In the genomic region with DNA sequence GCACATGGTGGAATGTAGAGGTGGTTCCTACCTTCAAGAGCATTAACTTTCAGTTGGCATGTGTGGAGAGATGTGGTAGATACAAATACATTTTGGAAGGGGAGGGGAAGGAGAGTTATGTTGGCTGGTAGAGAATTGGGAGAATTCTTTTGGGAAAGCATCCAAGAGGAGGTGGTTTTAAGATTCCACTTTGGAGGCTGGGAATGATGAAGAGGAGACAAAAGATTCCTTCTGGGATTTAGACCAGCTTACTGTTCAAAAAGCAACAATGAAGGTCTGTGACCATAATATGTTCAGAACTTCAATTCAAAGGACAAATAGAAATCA, we compare ENCODE assay signal across 18 cellular contexts.
DNase-seq lines count a peak whose midpoint lies in the region; ATAC-seq, FAIRE-seq and TF ChIP-seq lines count a peak whose summit lies in the region.
"Had no signal": no experiment of that assay in that cellular context is flagged by ENCODE, and none has a peak within 500 bp of the region (broad histone marks: within the 10 kb centered on the region; RNA-seq: fewer than 3 reads in every experiment).

No MANE protein-coding gene starts in this region.

- H3K9ac ChIP-seq in MM.1S (ENCODE audit: low read length) (no peak overlapping the region), astrocyte (ENCODE audit: low read length) (no peak overlapping the region)

- H2AFZ ChIP-seq in MM.1S (ENCODE audit: low read length) (no peak overlapping the region; the same call in 1 of the 2 replicates), astrocyte (ENCODE audit: low read depth, low read length) (no peak overlapping the region), PC-9 (no peak overlapping the region)

- H3K27ac Mint-ChIP-seq in activated CD8-positive, alpha-beta memory T cell treated with anti-CD3 and anti-CD28 coated beads, Interleukin-2, amount 10 ng/mL, durations not matched to agents 7 days and 5 days = peak overlapping the region; percentile 80
- H3K27ac Mint-ChIP-seq in astrocyte (ENCODE audit: unreplicated experiment) (peak overlapping the region; percentile 56), osteocyte (ENCODE audit: unreplicated experiment) (peak overlapping the region; percentile 45)
- H3K27ac Mint-ChIP-seq: activated CD4-positive, alpha-beta T cell treated with anti-CD3 and anti-CD28 coated beads for 36 hours; endodermal cell had no signal

- peaks cover 29% of the 10 kb centered on the region for H3K36me3 Mint-ChIP-seq in activated CD8-positive, alpha-beta memory T cell treated with anti-CD3 and anti-CD28 coated beads, Interleukin-2, amount 10 ng/mL, durations not matched to agents 7 days and 5 days
- H3K36me3 Mint-ChIP-seq in astrocyte (ENCODE audit: low read depth, unreplicated experiment) (no peaks in the 10 kb centered on the region), osteocyte (ENCODE audit: unreplicated experiment) (no peaks in the 10 kb centered on the region)

- TF ChIP-seq CTCF in MM.1S (IDR thresholded peaks at IDR 0.05; ENCODE audit: low read length) (no peak), astrocyte (IDR thresholded peaks at IDR 0.05; ENCODE audit: insufficient read depth, low read depth, low read length) (no peak), osteocyte (IDR thresholded peaks at IDR 0.05) (no peak), PC-9 (conservative IDR thresholded peaks at IDR 0.05) (no peak), sigmoid colon (IDR thresholded peaks at IDR 0.05) (no peak)

- CTCF ChIA-PET in activated CD8-positive, alpha-beta memory T cell treated with anti-CD3 and anti-CD28 coated beads, Interleukin-2, amount 10 ng/mL, durations not matched to agents 7 days and 5 days (lab: Charles Lee) = interaction anchor here (1.2 to 1.3 kb wide), 2 partner anchors 20 to 93 kb away, joined by 3 read pairs; no protein-coding TSS in a partner anchor
- CTCF ChIA-PET in PC-9 (lab: Charles Lee) = no interaction called here

- H3K4me2 ChIP-seq in MM.1S (ENCODE audit: low read depth, low read length) = peak overlapping the region; percentile 34
- peak overlapping the region; percentile 14 for H3K4me2 ChIP-seq in astrocyte (ENCODE audit: low read length)
- no peak overlapping the region for H3K4me2 ChIP-seq in PC-9

- no peak for DNase-seq in activated CD8-positive, alpha-beta memory T cell treated with anti-CD3 and anti-CD28 coated beads, Interleukin-2, amount 10 ng/mL, durations not matched to agents 7 days and 5 days
- no peak for DNase-seq in activated CD8-positive, alpha-beta memory T cell treated with anti-CD3 and anti-CD28 coated beads for 24 hours
- DNase-seq in MM.1S (no peak), astrocyte (ENCODE audit: low read depth) (peak; percentile 59), osteocyte (ENCODE audit: extremely low spot score, unreplicated experiment) (no peak), GDM1 (lab: John Stamatoyannopoulos, UW) (no peak), PC-9 (no peak), sigmoid colon (no peak)
- DNase-seq: activated CD4-positive, alpha-beta T cell treated with anti-CD3 and anti-CD28 coated beads for 36 hours; activated T-cell treated with anti-CD3 and anti-CD28 coated beads, Interleukin-2, amount 50 U/mL, for 48 hours; amniotic stem cell; CD8-positive, alpha-beta memory T cell; EL; endodermal cell; kidney glomerular epithelial cell; NCI-H345; Right ventricle myocardium superior had no signal

- peaks cover 14% of the 10 kb centered on the region for H3K4me1 ChIP-seq in MM.1S (ENCODE audit: low read length)
- peaks cover 46% of the 10 kb centered on the region for H3K4me1 ChIP-seq in astrocyte (ENCODE audit: insufficient read depth, low read length)
- H3K4me1 ChIP-seq in PC-9 (replicated peaks; ENCODE audit: insufficient read depth) = peaks cover 89% of the 10 kb centered on the region
- peaks cover 0 to 44% (median 39%) of the 10 kb centered on the region in 4 donors for H3K4me1 ChIP-seq in sigmoid colon

- no peaks in the 10 kb centered on the region for H3K36me3 ChIP-seq in MM.1S (replicated peaks; ENCODE audit: insufficient read depth, low read length)
- no peaks in the 10 kb centered on the region for H3K36me3 ChIP-seq in astrocyte (ENCODE audit: insufficient read depth, low read length)
- peaks cover 7% of the 10 kb centered on the region; the same call in 1 of the 2 replicates for H3K36me3 ChIP-seq in PC-9 (ENCODE audit: low read depth)
- no peaks in the 10 kb centered on the region for H3K36me3 ChIP-seq in sigmoid colon
- H3K36me3 ChIP-seq: neutrophil had no signal

- no peak for ATAC-seq in activated CD8-positive, alpha-beta memory T cell treated with anti-CD3 and anti-CD28 coated beads, Interleukin-2, amount 10 ng/mL, durations not matched to agents 7 days and 5 days

- no peak for TF ChIP-seq POLR2A in sigmoid colon (IDR thresholded peaks at IDR 0.05)

- FAIRE-seq in astrocyte (lab: Jason Lieb, UNC) = no peak

- H3K27me3 ChIP-seq in MM.1S (replicated peaks; ENCODE audit: insufficient read depth, low read length) (no peaks in the 10 kb centered on the region), astrocyte (ENCODE audit: insufficient read depth, low read length) (no peaks in the 10 kb centered on the region), PC-9 (ENCODE audit: insufficient read depth, low read depth) (no peaks in the 10 kb centered on the region), sigmoid colon (no peaks in the 10 kb centered on the region)
- H3K27me3 ChIP-seq: neutrophil had no signal

- H3K27ac ChIP-seq in MM.1S (ENCODE audit: low read length) (no peak overlapping the region), astrocyte (ENCODE audit: low read depth, low read length) (no peak overlapping the region), PC-9 (no peak overlapping the region), sigmoid colon (no peak overlapping the region)
- H3K27ac ChIP-seq: neutrophil had no signal

- no peaks in the 10 kb centered on the region for H4K20me1 ChIP-seq in MM.1S (ENCODE audit: insufficient read depth, low read length)
- H4K20me1 ChIP-seq in astrocyte (ENCODE audit: insufficient read depth, low read length) = no peaks in the 10 kb centered on the region
- no peaks in the 10 kb centered on the region for H4K20me1 ChIP-seq in PC-9 (ENCODE audit: insufficient read depth)

- POLR2A ChIA-PET in PC-9 (lab: Charles Lee; ENCODE audit: unreplicated experiment) = no interaction called here

- H3K4me3 ChIP-seq in MM.1S (ENCODE audit: low read length) = no peak overlapping the region
- H3K4me3 ChIP-seq in astrocyte (ENCODE audit: insufficient read depth, low read depth, low read length) = no peak overlapping the region
- no peak overlapping the region for H3K4me3 ChIP-seq in PC-9
- no peak overlapping the region for H3K4me3 ChIP-seq in sigmoid colon

- H3K79me2 ChIP-seq in MM.1S (ENCODE audit: low read length) (no peaks in the 10 kb centered on the region), astrocyte (ENCODE audit: insufficient read depth, low read length) (no peaks in the 10 kb centered on the region), PC-9 (ENCODE audit: low read depth) (no peaks in the 10 kb centered on the region)

- intact Hi-C loops in PC-9 (cut with micrococcal nuclease; ENCODE audit: unreplicated experiment) (loop anchor here (10.0 kb wide), 1 partner anchor 277 kb away; no protein-coding TSS in a partner anchor), sigmoid colon (cut with DNase I) (loop anchor here (5.0 kb wide), 1 partner anchor 515 kb away; no protein-coding TSS in a partner anchor)

- H3K4me1 Mint-ChIP-seq in activated CD8-positive, alpha-beta memory T cell treated with anti-CD3 and anti-CD28 coated beads, Interleukin-2, amount 10 ng/mL, durations not matched to agents 7 days and 5 days = peaks cover 80% of the 10 kb centered on the region
- H3K4me1 Mint-ChIP-seq in astrocyte (ENCODE audit: low read depth, unreplicated experiment) (peaks cover 68% of the 10 kb centered on the region), osteocyte (ENCODE audit: unreplicated experiment) (peaks cover 51% of the 10 kb centered on the region)

- no peaks in the 10 kb centered on the region for H3K9me3 Mint-ChIP-seq in activated CD8-positive, alpha-beta memory T cell treated with anti-CD3 and anti-CD28 coated beads, Interleukin-2, amount 10 ng/mL, durations not matched to agents 7 days and 5 days (ENCODE audit: low read depth)
- H3K9me3 Mint-ChIP-seq in astrocyte (ENCODE audit: unreplicated experiment) (no peaks in the 10 kb centered on the region), osteocyte (ENCODE audit: unreplicated experiment) (no peaks in the 10 kb centered on the region)
- H3K9me3 Mint-ChIP-seq: CD8-positive, alpha-beta memory T cell; endodermal cell had no signal

- H3K4me3 Mint-ChIP-seq in activated CD8-positive, alpha-beta memory T cell treated with anti-CD3 and anti-CD28 coated beads, Interleukin-2, amount 10 ng/mL, durations not matched to agents 7 days and 5 days = peak overlapping the region; percentile 47
- H3K4me3 Mint-ChIP-seq in astrocyte (ENCODE audit: unreplicated experiment) (no peak overlapping the region), osteocyte (ENCODE audit: unreplicated experiment) (no peak overlapping the region)
- H3K4me3 Mint-ChIP-seq: activated CD4-positive, alpha-beta T cell treated with anti-CD3 and anti-CD28 coated beads for 36 hours; endodermal cell had no signal

- H3K9me2 ChIP-seq in MM.1S (replicated peaks; ENCODE audit: insufficient read depth, low read length) (no peaks in the 10 kb centered on the region), PC-9 (ENCODE audit: insufficient read depth) (0 out of 2 replicates have a peak, but pooled peaks cover 3% of the 10 kb centered on the region)

- H3F3A ChIP-seq in MM.1S (ENCODE audit: insufficient read depth, low read length) (no peaks in the 10 kb centered on the region), PC-9 (ENCODE audit: insufficient read depth, low read depth) (peaks cover 70% of the 10 kb centered on the region)

- H3K27me3 Mint-ChIP-seq in activated CD8-positive, alpha-beta memory T cell treated with anti-CD3 and anti-CD28 coated beads, Interleukin-2, amount 10 ng/mL, durations not matched to agents 7 days and 5 days = no peaks in the 10 kb centered on the region
- no peaks in the 10 kb centered on the region for H3K27me3 Mint-ChIP-seq in astrocyte (ENCODE audit: low read depth, unreplicated experiment)
- H3K27me3 Mint-ChIP-seq in osteocyte (ENCODE audit: unreplicated experiment) = no peaks in the 10 kb centered on the region
- H3K27me3 Mint-ChIP-seq: activated CD4-positive, alpha-beta T cell treated with anti-CD3 and anti-CD28 coated beads for 36 hours; CD8-positive, alpha-beta memory T cell had no signal

- no TSS peak for BruUV-seq in PC-9 (replicated peaks; lab: Mats Ljungman, UMichigan)

- no peaks in the 10 kb centered on the region for H3K9me3 ChIP-seq in MM.1S (replicated peaks; ENCODE audit: insufficient read depth, low read length)
- H3K9me3 ChIP-seq in astrocyte (ENCODE audit: insufficient read depth, low read depth, low read length) = no peaks in the 10 kb centered on the region
- no peaks in the 10 kb centered on the region for H3K9me3 ChIP-seq in PC-9 (ENCODE audit: insufficient read depth, low read depth)
- H3K9me3 ChIP-seq in sigmoid colon = no peaks in the 10 kb centered on the region
- H3K9me3 ChIP-seq: neutrophil had no signal

- TF ChIP-seq EP300 in sigmoid colon (IDR thresholded peaks at IDR 0.05) = no peak
